34 cellular contexts compared by ENCODE assay signal in the genomic region with DNA sequence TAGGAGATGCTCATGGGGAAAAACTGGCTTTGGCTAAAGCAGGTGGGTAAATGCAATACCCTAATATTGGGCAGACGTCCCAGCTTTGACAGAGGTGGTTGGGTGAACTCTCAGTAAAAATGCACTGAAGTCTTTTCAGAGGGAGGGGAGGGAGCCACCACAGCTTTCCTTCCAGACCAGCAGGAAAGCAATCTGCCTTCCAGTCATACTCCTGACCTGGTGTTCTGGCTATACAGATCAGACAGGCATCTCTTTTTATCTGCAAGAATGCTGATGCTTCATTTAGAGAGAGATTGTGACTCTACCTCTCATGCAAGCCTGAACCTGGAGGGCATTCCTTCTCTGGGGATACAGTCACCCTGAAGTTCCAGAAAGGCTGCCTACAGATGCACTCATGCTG. TPM values are rescaled to one million over a fixed set of nuclear protein-coding genes. Genes with fewer than 3 reads are reported as not detected.
A peak's percentile ranks its signal among the peaks of the same experiment; 100 is the strongest.
DNase-seq lines count a peak whose midpoint lies in the region; ATAC-seq, FAIRE-seq and TF ChIP-seq lines count a peak whose summit lies in the region.
"Had no signal": no experiment of that assay in that cellular context is flagged by ENCODE, and none has a peak within 500 bp of the region (broad histone marks: within the 10 kb centered on the region; RNA-seq: fewer than 3 reads in every experiment).

No MANE protein-coding gene starts in this region.

- FAIRE-seq in bronchial epithelial cell (lab: Jason Lieb, UNC) = no peak
- FAIRE-seq: A204.1, A549, D721Med had no signal

- H2BK120ac ChIP-seq in trophoblast cell (ENCODE audit: insufficient read depth, low read length, poor library complexity) = no peak overlapping the region

- no peak overlapping the region for H2BK5ac ChIP-seq in trophoblast cell (ENCODE audit: low read depth, low read length, poor library complexity)

- H3K27ac ChIP-seq in trophoblast cell (ENCODE audit: low read depth, low read length) = peak overlapping the region; percentile 60
- H3K27ac ChIP-seq: 22Rv1; A549; BLaER1; BLaER1 treated with 17β-estradiol and CSF1 and Interleukin-3, amounts not matched to agents 10 nM and 100 nM; C4-2B had no signal

- H2AK5ac ChIP-seq in trophoblast cell (ENCODE audit: low read length) = no peak overlapping the region

- ATAC-seq in HG02588 (IDR thresholded peaks at IDR 0.05; ENCODE audit: unreplicated experiment) = no peak
- ATAC-seq: A549; CD8-positive, alpha-beta T cell had no signal

- TF ChIP-seq CTCF in bronchial epithelial cell (IDR thresholded peaks at IDR 0.05; ENCODE audit: insufficient read depth, low read length, severe bottlenecking) = no peak

- H3K9ac ChIP-seq in trophoblast cell (ENCODE audit: low read length) = no peak overlapping the region
- H3K9ac ChIP-seq: BLaER1; BLaER1 treated with 17β-estradiol and CSF1 and Interleukin-3, amounts not matched to agents 10 nM and 100 nM had no signal

- H3K14ac ChIP-seq in trophoblast cell (ENCODE audit: low read length) = no peak overlapping the region

- peaks cover 2% of the 10 kb centered on the region for H3K79me1 ChIP-seq in trophoblast cell (ENCODE audit: low read length)

- no peak overlapping the region for H2AFZ ChIP-seq in trophoblast cell (ENCODE audit: insufficient read depth, low read length, poor library complexity)

- WGBS in trophoblast cell (ENCODE audit: extremely low coverage, insufficient coverage, insufficient read length) = no CpG with 5 or more reads among the region's 1 CpG

- H3K9me3 ChIP-seq in trophoblast cell (ENCODE audit: insufficient read depth, low read depth, low read length) = peaks cover 1% of the 10 kb centered on the region
- H3K9me3 ChIP-seq: BE2C had no signal

- no peak overlapping the region for H4K91ac ChIP-seq in trophoblast cell (ENCODE audit: low read depth, low read length)

- no peak overlapping the region for H4K12ac ChIP-seq in trophoblast cell (ENCODE audit: low read depth, low read length)

- no peak overlapping the region for H3K4ac ChIP-seq in trophoblast cell (ENCODE audit: low read depth, low read length)

- H3K27me3 ChIP-seq in bronchial epithelial cell (ENCODE audit: control insufficient read depth, insufficient read depth, low read length) = no peaks in the 10 kb centered on the region
- H3K27me3 ChIP-seq in trophoblast cell (ENCODE audit: insufficient read depth, low read length) = no peaks in the 10 kb centered on the region
- H3K27me3 ChIP-seq: BE2C; BLaER1; BLaER1 treated with 17β-estradiol and CSF1 and Interleukin-3, amounts not matched to agents 10 nM and 100 nM had no signal

- no peak overlapping the region for H3K23ac ChIP-seq in trophoblast cell (ENCODE audit: low read length)

- no peak overlapping the region for H2BK12ac ChIP-seq in trophoblast cell (ENCODE audit: low read length)

- no peak overlapping the region for H3K4me2 ChIP-seq in trophoblast cell (ENCODE audit: low read length)
- H3K4me2 ChIP-seq: A549; BLaER1; BLaER1 treated with 17β-estradiol and CSF1 and Interleukin-3, amounts not matched to agents 10 nM and 100 nM had no signal

- H3K4me3 ChIP-seq in bronchial epithelial cell (ENCODE audit: low read depth, low read length) (no peak overlapping the region), trophoblast cell (ENCODE audit: low read depth, low read length) (no peak overlapping the region)
- H3K4me3 ChIP-seq: A549; BLaER1; BLaER1 treated with 17β-estradiol and CSF1 and Interleukin-3, amounts not matched to agents 10 nM and 100 nM had no signal

- H3K18ac ChIP-seq in trophoblast cell (ENCODE audit: low read length) = no peak overlapping the region

- H4K8ac ChIP-seq in trophoblast cell (ENCODE audit: low read depth, low read length) = no peak overlapping the region

- no peaks in the 10 kb centered on the region for H3K36me3 ChIP-seq in bronchial epithelial cell (ENCODE audit: control insufficient read depth, insufficient read depth, low read length)
- H3K36me3 ChIP-seq in trophoblast cell (ENCODE audit: control insufficient read depth in 1 of 2, insufficient read depth in 2 of 2, low read length in 2 of 2) = no peaks in the 10 kb centered on the region
- H3K36me3 ChIP-seq: BE2C; BLaER1; BLaER1 treated with 17β-estradiol and CSF1 and Interleukin-3, amounts not matched to agents 10 nM and 100 nM had no signal

- H3K79me2 ChIP-seq in trophoblast cell (ENCODE audit: control insufficient read depth, insufficient read depth, low read length, poor library complexity) = no peaks in the 10 kb centered on the region

- H3K4me1 ChIP-seq in trophoblast cell (ENCODE audit: control insufficient read depth in 1 of 2, insufficient read depth in 2 of 2, low read length in 2 of 2) = peaks cover 0 to 6% of the 10 kb centered on the region in 2 experiments
- H3K4me1 ChIP-seq: A549, BE2C had no signal

- DNase-seq in bronchial epithelial cell (ENCODE audit: low read depth) (peak; percentile 14), trophoblast cell (peak; percentile 50 to 66)
- DNase-seq in activated CD4-positive, alpha-beta T cell treated with anti-CD3 and anti-CD28 coated beads for 1 hour = no peak
- DNase-seq: 8988T; ACHN; AML-193; BE2C; C1 segment of cervical spinal cord; Caco-2; Calu3; CD4-positive, alpha-beta memory T cell; CD4-positive, alpha-beta T cell; CD4-positive, CD25-positive, alpha-beta regulatory T cell; CD8-positive, alpha-beta memory T cell; CD8-positive, alpha-beta T cell; COR-L47; DMS 273 treated with DMSO at 0.1 percent for 48 hours; DMS153; DMS53; DMS79; DMS79 treated with DMSO at 0.1 percent for 48 hours; DND-41; EL had no signal

RNA-seq across cellular contexts. Expression of a gene that starts 52.6 kb away (rescaled TPM):
- total RNA-seq in bronchial epithelial cell = 10.5 and 14.8 TPM in 2 replicates
- polyA plus RNA-seq in trophoblast cell (2013) = 11.2 and 11.5 TPM in 2 replicates
- total RNA-seq: A673, B cell had no signal
- polyA plus RNA-seq: AG04450 had no signal
